Comparison of ENCODE assay signal across 23 cellular contexts in genomic region chr22:20009018-20009482, GRCh38. TPM values are rescaled to one million over a fixed set of nuclear protein-coding genes. Genes with fewer than 3 reads are reported as not detected.
A peak's percentile ranks its signal among the peaks of the same experiment; 100 is the strongest.
DNase-seq lines count a peak whose midpoint lies in the region; ATAC-seq, FAIRE-seq and TF ChIP-seq lines count a peak whose summit lies in the region.
"Had no signal": no experiment of that assay in that cellular context is flagged by ENCODE, and none has a peak within 500 bp of the region (broad histone marks: within the 10 kb centered on the region; RNA-seq: fewer than 3 reads in every experiment).

No MANE protein-coding gene starts in this region.

- intact Hi-C loops in Right ventricle myocardium inferior (cut with DNase I) (no loop called here), heart right ventricle (cut with DNase I) (no loop called here), K562 (cut with micrococcal nuclease) (no loop called here), kidney (cut with DNase I) (no loop called here), spleen (cut with DNase I; ENCODE audit: low total_unique reads) (no loop called here)

- POLR2A ChIA-PET in K562 (lab: Yijun Ruan, JAX), result interaction anchor here (1.0 to 10.0 kb wide), 9 partner anchors 10 to 108 kb away, joined by 3 to 120 read pairs (median 6); partner anchors contain the start of genes RANBP1, TANGO2 and TRMT2A

- no peak overlapping the region for H3K4me3 ChIP-seq in heart right ventricle
- no peak overlapping the region for H3K4me3 ChIP-seq in K562
- H3K4me3 ChIP-seq in kidney (ENCODE audit: low read length in 2 of 2), result no peak overlapping the region
- H3K4me3 ChIP-seq in spleen, result no peak overlapping the region
- no peak overlapping the region for H3K4me3 ChIP-seq in smooth muscle cell
- H3K4me3 ChIP-seq: Peyer's patch had no signal

- in situ Hi-C loops in K562 (cut with MboI), result no loop called here

- no peak for TF ChIP-seq EP300 in K562 (IDR thresholded peaks at IDR 0.05; ENCODE audit: low read length)

- TF ChIP-seq POLR2A in K562 (conservative IDR thresholded peaks at IDR 0.05) (no peak), spleen (IDR thresholded peaks at IDR 0.05) (no peak)

- H3K4me1 ChIP-seq in heart right ventricle, result peaks cover 0 to 30% (median 9%) of the 10 kb centered on the region in 9 donors
- H3K4me1 ChIP-seq in K562 (replicated peaks in 1 of 2; ENCODE audit: control insufficient read depth in 2 of 2, insufficient read depth in 2 of 2, low read length in 2 of 2), result peaks cover 59 to 68% of the 10 kb centered on the region in 2 experiments
- H3K4me1 ChIP-seq in kidney (ENCODE audit: control insufficient read depth in 1 of 2, insufficient read depth in 1 of 2, low read depth in 1 of 2, low read length in 2 of 2), result peaks cover 11% of the 10 kb centered on the region in 2 donors
- peaks cover 4 to 55% (median 28%) of the 10 kb centered on the region in 6 donors for H3K4me1 ChIP-seq in spleen
- no peaks in the 10 kb centered on the region for H3K4me1 ChIP-seq in smooth muscle cell (ENCODE audit: low read depth)

- TF ChIP-seq RAD21 in K562 (CRISPR knock-in tag; conservative IDR thresholded peaks at IDR 0.05 in 1 of 2, IDR thresholded peaks at IDR 0.05 in 1 of 2), result no peak

- no peak for ATAC-seq in Right ventricle myocardium inferior
- no peak for ATAC-seq in heart right ventricle
- ATAC-seq in K562, result 0 out of 3 replicates have a peak, but pooled peaks have one; percentile 0
- ATAC-seq: CD8-positive, alpha-beta T cell had no signal

- FAIRE-seq in K562 (lab: Jason Lieb, UNC), result no peak
- no peak for FAIRE-seq in kidney (lab: Jason Lieb, UNC)
- FAIRE-seq: GM19239, H1 had no signal

- H3K79me2 ChIP-seq in K562 (ENCODE audit: control insufficient read depth, insufficient read depth, low read length), result peaks cover 30% of the 10 kb centered on the region; the same call in 2 of the 3 replicates
- H3K79me2 ChIP-seq in smooth muscle cell (ENCODE audit: low read depth), result no peaks in the 10 kb centered on the region

- TF ChIP-seq CTCF in heart right ventricle (IDR thresholded peaks at IDR 0.05) (no peak), K562 (IDR thresholded peaks at IDR 0.05 in 2 of 3, conservative IDR thresholded peaks at IDR 0.05 in 1 of 3; ENCODE audit: insufficient read depth in 2 of 3, low read depth in 1 of 3, low read length in 3 of 3) (0 out of 6 replicates have a peak, but pooled peaks of 1 of the 3 experiments have one; percentile 0), kidney (IDR thresholded peaks at IDR 0.05; ENCODE audit: borderline replicate concordance, extremely low read depth, insufficient read depth) (no peak), spleen (IDR thresholded peaks at IDR 0.05 in 8 of 11, conservative IDR thresholded peaks at IDR 0.05 in 3 of 11) (peak in 4 of 11 experiments; percentile 26 to 38 (median 35)), smooth muscle cell (IDR thresholded peaks at IDR 0.05; ENCODE audit: borderline replicate concordance, insufficient read depth, poor library complexity, severe bottlenecking) (no peak)

- DNase-seq in Right ventricle myocardium inferior (ENCODE audit: missing footprints) (peak; percentile 59), heart right ventricle (no peak), K562 (ENCODE audit: extremely low read depth in 1 of 4, low spot score in 3 of 4) (no peak), kidney (peak; percentile 73), spleen (peak; percentile 85), medulla oblongata (ENCODE audit: extremely low spot score) (no peak), SHP77 (lab: John Stamatoyannopoulos, UW) (no peak), smooth muscle cell (lab: John Stamatoyannopoulos, UW; ENCODE audit: unreplicated experiment) (no peak)
- DNase-seq: ACHN, DND-41, NCI-H1105, NCI-H146, NCI-H2029 treated with DMSO at 0.1 percent for 48 hours, NCI-H2171, NCI-H345, NCI-H524, NCI-H82, Peyer's patch had no signal

- H2AFZ ChIP-seq in K562 (ENCODE audit: low read depth, low read length) (no peak overlapping the region), smooth muscle cell (ENCODE audit: low read depth) (no peak overlapping the region)

- no peak overlapping the region for H3K27ac ChIP-seq in heart right ventricle
- H3K27ac ChIP-seq in K562 (ENCODE audit: extremely low read depth, low read depth, low read length), result no peak overlapping the region; the same call in 2 of the 3 replicates
- no peak overlapping the region for H3K27ac ChIP-seq in kidney (ENCODE audit: low read depth in 2 of 2, low read length in 2 of 2)
- peak overlapping the region in 7 of 8 donors; percentile 15 to 73 (median 65) for H3K27ac ChIP-seq in spleen
- H3K27ac ChIP-seq in smooth muscle cell (ENCODE audit: low read depth), result no peak overlapping the region
- H3K27ac ChIP-seq: 22Rv1, KMS-11, Peyer's patch had no signal

- H3K9me3 ChIP-seq in heart right ventricle (peaks cover 0 to 9% (median 0%) of the 10 kb centered on the region in 11 donors), K562 (replicated peaks; ENCODE audit: control insufficient read depth, insufficient read depth, low read depth, low read length) (peaks cover 10% of the 10 kb centered on the region), kidney (ENCODE audit: control insufficient read depth in 1 of 2, low read length in 2 of 2) (no peaks in the 10 kb centered on the region), spleen (peaks cover 0 to 6% (median 5%) of the 10 kb centered on the region in 8 donors), smooth muscle cell (replicated peaks; ENCODE audit: low read depth) (peaks cover 8% of the 10 kb centered on the region)
- H3K9me3 ChIP-seq: Peyer's patch had no signal

- peak overlapping the region; percentile 8; the same call in 1 of the 2 replicates for H3K4me2 ChIP-seq in K562 (ENCODE audit: insufficient read depth, low read length)
- no peak overlapping the region for H3K4me2 ChIP-seq in smooth muscle cell
- H3K4me2 ChIP-seq: KMS-11 had no signal

- BruUV-seq in K562 (replicated peaks; lab: Mats Ljungman, UMichigan), result no TSS peak

- peaks cover 20% of the 10 kb centered on the region for H3K9me1 ChIP-seq in K562 (ENCODE audit: control insufficient read depth, insufficient read depth, low read length)

- H3F3A ChIP-seq in smooth muscle cell (ENCODE audit: low read depth), result no peaks in the 10 kb centered on the region

- H3K9ac ChIP-seq in K562 (ENCODE audit: insufficient read depth in 1 of 2, low read depth in 2 of 2, low read length in 2 of 2) (peak overlapping the region in 1 of 2 experiments; percentile 89; a peak in 2 of 4 replicates), kidney (ENCODE audit: low read length in 2 of 2) (no peak overlapping the region), smooth muscle cell (ENCODE audit: low read depth) (no peak overlapping the region)
- H3K9ac ChIP-seq: KMS-11 had no signal

- H3K36me3 ChIP-seq in heart right ventricle (no peaks in the 10 kb centered on the region), K562 (ENCODE audit: control insufficient read depth, insufficient read depth, low read length) (peaks cover 22% of the 10 kb centered on the region; the same call in 2 of the 3 replicates), kidney (ENCODE audit: control insufficient read depth in 1 of 2, insufficient read depth in 2 of 2, low read length in 2 of 2) (no peaks in the 10 kb centered on the region), spleen (no peaks in the 10 kb centered on the region), smooth muscle cell (ENCODE audit: low read depth) (no peaks in the 10 kb centered on the region)
- H3K36me3 ChIP-seq: Peyer's patch had no signal

- CTCF ChIA-PET in K562 (lab: Yijun Ruan, JAX; ENCODE audit: low intra/inter-chr PET ratio), result interaction anchor here (0.6 kb wide), 1 partner anchor 41 kb away, joined by 3 read pairs; no protein-coding TSS in a partner anchor

- whole genome bisulfite sequencing in heart right ventricle, 2 donors, result 94 to 95% methylated on average over 9 of the region's 9 CpGs
- 81% methylated on average over 9 of the region's 9 CpGs for WGBS in K562 (ENCODE audit: insufficient coverage, low coverage, missing lambda C conversion rate)
- WGBS in spleen, 5 donors, result 72 to 89% (median 77%) methylated on average over 9 of the region's 9 CpGs
- 85% methylated on average over 9 of the region's 9 CpGs for WGBS in smooth muscle cell (ENCODE audit: low lambda C conversion rate)

- H4K20me1 ChIP-seq in K562 (replicated peaks; ENCODE audit: control insufficient read depth, insufficient read depth, low read length) (peaks cover 15% of the 10 kb centered on the region; the same call in 1 of the 2 replicates), smooth muscle cell (ENCODE audit: low read depth) (no peaks in the 10 kb centered on the region)

- H3K27me3 ChIP-seq in heart right ventricle (no peaks in the 10 kb centered on the region), K562 (ENCODE audit: control insufficient read depth in 2 of 2, insufficient read depth in 2 of 2, low read length in 2 of 2) (no peaks in the 10 kb centered on the region), spleen (replicated peaks in 1 of 7) (no peaks in the 10 kb centered on the region), smooth muscle cell (ENCODE audit: low read depth) (no peaks in the 10 kb centered on the region)
- H3K27me3 ChIP-seq: Peyer's patch had no signal

RNA-seq across cellular contexts. Expression of gene ARVCF, which starts 7.6 kb away (rescaled TPM):
- 30.5 TPM for total RNA-seq in Right ventricle myocardium inferior
- 10 to 100 TPM; 22.2 to 53.5 (median 32.1) TPM for total RNA-seq in heart right ventricle
- polyA plus RNA-seq in heart right ventricle, result 10 to 100 TPM; 26.8 to 58.9 TPM
- total RNA-seq in K562 (2011; cell fraction: chromatin; rRNA removed; ENCODE audit: low replicate concordance), result 114 and 328 TPM in 2 replicates
- total RNA-seq in K562 (2011; cell fraction: nucleolus; rRNA removed), result 214 and 270 TPM in 2 replicates
- 106 and 131 TPM in 2 replicates for total RNA-seq in K562 (2011; cell fraction: nucleoplasm; rRNA removed)
- 49.3 and 54.2 TPM in 2 replicates for total RNA-seq in K562 (2014; rRNA removed)
- 2.2 and 4.5 TPM in 2 replicates for total RNA-seq in K562 (2014; rRNA removed; fragmentation: Illumina TruSeq; extraction: Trizol)
- 13.3 and 15.6 TPM in 2 replicates for total RNA-seq in K562 (2015; rRNA removed; fragmentation: Illumina TruSeq; extraction: Trizol)
- 46.5 and 50.6 TPM in 2 replicates for total RNA-seq in K562 (2021)
- polyA plus RNA-seq in K562 (2011; rRNA removed), result 35.2 and 71.6 TPM in 2 replicates
- 134 and 673 TPM in 2 replicates for polyA plus RNA-seq in K562 (2011; cell fraction: cytosol; rRNA removed)
- polyA plus RNA-seq in K562 (2011; cell fraction: nucleus; rRNA removed), result 407 and 424 TPM in 2 replicates
- polyA plus RNA-seq in K562 (2012), result 30.0 and 31.2 TPM in 2 replicates
- 8.0 and 15.9 TPM in 2 replicates for polyA plus RNA-seq in K562 (2014; fragmentation: Illumina TruSeq; extraction: Trizol)
- polyA plus RNA-seq in K562 (2014; fragmentation: Nextera tagmentation; extraction: Ambion mirVana), result under 1 TPM; 0.03 to 0.17 TPM
- 42.5 and 97.4 TPM in 2 replicates for polyA plus RNA-seq in K562 (2014; rRNA removed)
- 15.1 and 15.6 TPM in 2 replicates for polyA minus RNA-seq in K562 (2011; rRNA and poly(A)+ RNA removed)
- 24.6 and 52.4 TPM in 2 replicates for polyA minus RNA-seq in K562 (2011; cell fraction: cytosol; rRNA and poly(A)+ RNA removed)
- 96.8 and 145 TPM in 2 replicates for polyA minus RNA-seq in K562 (2011; cell fraction: nucleus; rRNA and poly(A)+ RNA removed)
- 21.9 TPM for total RNA-seq in kidney
- polyA plus RNA-seq in kidney (ENCODE audit: insufficient read depth, low read depth, low replicate concordance), result 16.0 TPM
- total RNA-seq in spleen, result 10 to 100 TPM; 18.1 to 96.7 (median 29.5) TPM
- polyA plus RNA-seq in spleen, result 10 to 100 TPM in 2 of 3 donors, 1 to 10 TPM in 1; 9.4 to 42.5 (median 10.4) TPM
- total RNA-seq in smooth muscle cell, result 7.1 and 10.6 TPM in 2 replicates
- 5.4 and 11.1 TPM in 2 replicates for polyA plus RNA-seq in smooth muscle cell

RNA-seq across cellular contexts. Expression of gene TANGO2, which starts 11.9 kb away (rescaled TPM):
- total RNA-seq in Right ventricle myocardium inferior (54.6 TPM), heart right ventricle (100 to 1,000 TPM in 3 of 10 donors, 10 to 100 TPM in 7; 51.6 to 139 (median 94.2) TPM), K562 (2014; rRNA removed) (70.1 and 95.8 TPM in 2 replicates), K562 (2014; rRNA removed; fragmentation: Illumina TruSeq; extraction: Trizol) (36.1 and 45.9 TPM in 2 replicates), K562 (2015; rRNA removed; fragmentation: Illumina TruSeq; extraction: Trizol) (55.8 and 57.2 TPM in 2 replicates), K562 (2021) (94.1 and 97.3 TPM in 2 replicates), kidney (27.7 TPM), spleen (10 to 100 TPM; 35.9 to 72.2 (median 57.2) TPM), smooth muscle cell (10.8 and 13.1 TPM in 2 replicates)
- polyA plus RNA-seq in heart right ventricle (10 to 100 TPM; 34.1 to 65.8 TPM), K562 (2011; rRNA removed) (94.9 and 115 TPM in 2 replicates), K562 (2014; fragmentation: Illumina TruSeq; extraction: Trizol) (88.3 and 89.4 TPM in 2 replicates), K562 (2014; fragmentation: Nextera tagmentation; extraction: Ambion mirVana) (10 to 100 TPM; 15.5 to 17.5 TPM), K562 (2014; rRNA removed) (89.6 and 92.5 TPM in 2 replicates), kidney (ENCODE audit: insufficient read depth, low read depth, low replicate concordance) (37.3 TPM), spleen (10 to 100 TPM; 18.7 to 30.9 (median 21.6) TPM), smooth muscle cell (14.7 and 20.4 TPM in 2 replicates)
- total RNA-seq in K562 (2011; cell fraction: chromatin; rRNA removed; ENCODE audit: low replicate concordance), result 160 and 395 TPM in 2 replicates
- 227 and 229 TPM in 2 replicates for total RNA-seq in K562 (2011; cell fraction: nucleolus; rRNA removed)
- total RNA-seq in K562 (2011; cell fraction: nucleoplasm; rRNA removed), result 196 and 211 TPM in 2 replicates
- polyA plus RNA-seq in K562 (2011; cell fraction: cytosol; rRNA removed), result 157 and 209 TPM in 2 replicates
- 157 and 195 TPM in 2 replicates for polyA plus RNA-seq in K562 (2011; cell fraction: nucleus; rRNA removed)
- 68.2 and 73.0 TPM in 2 replicates for polyA plus RNA-seq in K562 (2012)
- 130 and 186 TPM in 2 replicates for polyA minus RNA-seq in K562 (2011; rRNA and poly(A)+ RNA removed)
- 73.2 and 76.1 TPM in 2 replicates for polyA minus RNA-seq in K562 (2011; cell fraction: cytosol; rRNA and poly(A)+ RNA removed)
- 63.1 and 85.0 TPM in 2 replicates for polyA minus RNA-seq in K562 (2011; cell fraction: nucleus; rRNA and poly(A)+ RNA removed)

Comparison
In these comparisons a context has a peak if more than half of its experiments do, and no peak if none do; other contexts are left out.
1. DNase-seq: peak in Right ventricle myocardium inferior (single experiment), kidney (single experiment) and spleen (single experiment); none in heart right ventricle (0 of 2), K562 (0 of 4), medulla oblongata (single experiment), SHP77 (0 of 2) and smooth muscle cell (single experiment).
2. H3K27ac ChIP-seq: peak in spleen (7 of 8); none in heart right ventricle (0 of 10), K562 (single experiment), kidney (0 of 2) and smooth muscle cell (single experiment).